Comparison of ENCODE assay signal across 8 cellular contexts in the genomic region with DNA sequence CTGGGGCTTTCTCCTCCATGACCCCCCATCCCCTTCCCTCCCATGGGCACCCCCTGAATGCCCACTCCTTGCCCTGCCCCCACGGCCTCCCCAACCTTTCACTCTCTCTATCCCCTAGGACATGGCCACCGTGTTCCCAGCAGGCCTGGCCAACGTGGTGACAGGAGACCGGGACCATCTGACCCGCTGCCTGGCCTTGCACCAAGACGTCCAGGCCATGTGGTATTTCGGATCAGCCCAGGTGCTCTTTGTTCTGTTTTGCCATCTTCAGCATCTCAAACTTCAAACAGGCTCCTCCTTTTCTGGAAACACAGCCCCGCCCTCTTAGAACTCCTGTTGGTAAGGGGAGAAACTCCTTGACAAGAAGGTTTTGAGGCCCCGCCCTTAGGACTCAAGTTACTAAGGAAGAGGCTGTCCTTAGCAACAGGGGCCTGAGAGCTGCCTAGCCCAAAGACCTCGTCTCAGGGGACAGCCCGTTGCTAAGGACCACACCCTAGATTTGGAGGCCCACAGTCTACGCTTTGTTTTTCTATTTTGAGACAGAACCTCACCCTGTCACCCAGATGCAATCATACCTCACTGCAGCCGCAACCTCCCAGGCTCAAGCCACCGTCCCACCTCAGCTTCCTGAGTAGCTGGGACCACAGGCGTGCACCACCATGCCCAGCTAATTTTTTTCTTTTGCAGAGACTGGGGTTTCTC. TPM values are rescaled to one million over a fixed set of nuclear protein-coding genes. Genes with fewer than 3 reads are reported as not detected.
A peak's percentile ranks its signal among the peaks of the same experiment; 100 is the strongest.
DNase-seq lines count a peak whose midpoint lies in the region; ATAC-seq and TF ChIP-seq lines count a peak whose summit lies in the region.

No MANE protein-coding gene starts in this region.

- H3K4me3 ChIP-seq in lower leg skin (ENCODE audit: low read depth, poor library complexity, severe bottlenecking): no peak overlapping the region

- H3K4me3 Mint-ChIP-seq in T-helper 2 cell treated with Interferon-gamma antibody and Interleukin-4, amounts not matched to agents 5 μg/mL and 100 μg/mL, for 36 hours: peak overlapping the region; percentile 90
- peak overlapping the region in 1 of 5 experiments; percentile 14 for H3K4me3 Mint-ChIP-seq in brain

- peaks cover 36% of the 10 kb centered on the region for H3K4me1 Mint-ChIP-seq in T-helper 2 cell treated with Interferon-gamma antibody and Interleukin-4, amounts not matched to agents 5 μg/mL and 100 μg/mL, for 36 hours (ENCODE audit: low read depth)
- H3K4me1 Mint-ChIP-seq in brain: peaks cover 6% of the 10 kb centered on the region

- WGBS in lower leg skin, 2 donors: 15 to 20% methylated on average over 15 of the region's 15 CpGs

- H3K27me3 Mint-ChIP-seq in T-helper 2 cell treated with Interferon-gamma antibody and Interleukin-4, amounts not matched to agents 5 μg/mL and 100 μg/mL, for 36 hours (ENCODE audit: low read depth): no peaks in the 10 kb centered on the region
- H3K27me3 Mint-ChIP-seq in brain: peaks cover 4% of the 10 kb centered on the region

- no peak for TF ChIP-seq POLR2A in lower leg skin (IDR thresholded peaks at IDR 0.05)

- H3K36me3 Mint-ChIP-seq in T-helper 2 cell treated with Interferon-gamma antibody and Interleukin-4, amounts not matched to agents 5 μg/mL and 100 μg/mL, for 36 hours (ENCODE audit: low read depth): peaks cover 16% of the 10 kb centered on the region
- no peaks in the 10 kb centered on the region for H3K36me3 Mint-ChIP-seq in brain

- H3K27ac Mint-ChIP-seq in T-helper 2 cell treated with Interferon-gamma antibody and Interleukin-4, amounts not matched to agents 5 μg/mL and 100 μg/mL, for 36 hours: peak overlapping the region; percentile 100
- H3K27ac Mint-ChIP-seq in brain: peak overlapping the region in 3 of 5 experiments; percentile 71 to 89 (median 78)

- no peak for TF ChIP-seq CTCF in 22Rv1 (IDR thresholded peaks at IDR 0.05)
- TF ChIP-seq CTCF in brain (conservative IDR thresholded peaks at IDR 0.05): no peak
- TF ChIP-seq CTCF in lower leg skin (IDR thresholded peaks at IDR 0.05): no peak

- intact Hi-C loops in lower leg skin (cut with DNase I; ENCODE audit: low total_unique reads): no loop called here

- peak; percentile 53 for ATAC-seq in GM18907 (IDR thresholded peaks at IDR 0.05; ENCODE audit: unreplicated experiment)
- peak; percentile 55 for ATAC-seq in HG03378 (IDR thresholded peaks at IDR 0.05; ENCODE audit: unreplicated experiment)

- peak; percentile 89 for DNase-seq in T-helper 2 cell treated with Interferon-gamma antibody and Interleukin-4, amounts not matched to agents 5 μg/mL and 100 μg/mL, for 36 hours (ENCODE audit: low spot score)
- peak; percentile 95 for DNase-seq in lower leg skin (ENCODE audit: low spot score in 2 of 2)
- peak; percentile 85 for DNase-seq in stromal cell of bone marrow (ENCODE audit: low read depth)
- no peak for DNase-seq in midbrain (lab: John Stamatoyannopoulos, UW)

- H3K9me3 Mint-ChIP-seq in T-helper 2 cell treated with Interferon-gamma antibody and Interleukin-4, amounts not matched to agents 5 μg/mL and 100 μg/mL, for 36 hours: no peaks in the 10 kb centered on the region
- H3K9me3 Mint-ChIP-seq in brain: no peaks in the 10 kb centered on the region

- H3K27ac ChIP-seq in 22Rv1: peak overlapping the region; percentile 67

RNA-seq across cellular contexts. Expression of a gene that starts 5.1 kb away (rescaled TPM):
- 8.0 TPM for polyA plus RNA-seq in brain (ENCODE audit: insufficient read depth, low read depth, low replicate concordance)
- 1 to 10 TPM; 2.8 to 6.0 (median 4.4) TPM for total RNA-seq in lower leg skin

RNA-seq across cellular contexts. Expression of a gene that starts 15.9 kb away (rescaled TPM):
- 17.3 TPM for polyA plus RNA-seq in brain (ENCODE audit: insufficient read depth, low read depth, low replicate concordance)
- total RNA-seq in lower leg skin: 10 to 100 TPM; 26.6 to 47.2 (median 42.6) TPM

RNA-seq across cellular contexts. Expression of a gene that starts 17.3 kb away (rescaled TPM):
- polyA plus RNA-seq in brain (ENCODE audit: insufficient read depth, low read depth, low replicate concordance): 93.6 TPM
- 100 to 1,000 TPM in 3 of 4 donors, 10 to 100 TPM in 1; 79.6 to 144 (median 118) TPM for total RNA-seq in lower leg skin

RNA-seq across cellular contexts. Expression of a gene that starts 18.5 kb away (rescaled TPM):
- polyA plus RNA-seq in brain (ENCODE audit: insufficient read depth, low read depth, low replicate concordance): 2,708 TPM
- 1,000 to 10,000 TPM; 3,727 to 4,286 (median 3,958) TPM for total RNA-seq in lower leg skin

RNA-seq across cellular contexts. Expression of a gene that starts 27.3 kb away (rescaled TPM):
- polyA plus RNA-seq in brain (ENCODE audit: insufficient read depth, low read depth, low replicate concordance): 6,171 TPM
- 1,000 to 10,000 TPM; 4,267 to 5,958 (median 4,793) TPM for total RNA-seq in lower leg skin
